ENCODE assay signal across 9 cellular contexts in genomic region chr4:185265942-185266341, GRCh38. TPM values are rescaled to one million over a fixed set of nuclear protein-coding genes. Genes with fewer than 3 reads are reported as not detected.
DNase-seq lines count a peak whose midpoint lies in the region; ATAC-seq and TF ChIP-seq lines count a peak whose summit lies in the region.
"Had no signal": no experiment of that assay in that cellular context is flagged by ENCODE, and none has a peak within 500 bp of the region (broad histone marks: within the 10 kb centered on the region; RNA-seq: fewer than 3 reads in every experiment).

No MANE protein-coding gene starts in this region.

- POLR2A ChIA-PET in PC-9 (lab: Charles Lee; ENCODE audit: unreplicated experiment) = no interaction called here

- no peak overlapping the region for H2AFZ ChIP-seq in PC-9

- peaks cover 15% of the 10 kb centered on the region; the same call in 1 of the 2 replicates for H3F3A ChIP-seq in PC-9 (ENCODE audit: insufficient read depth, low read depth)

- DNase-seq in NOMO-1 treated with dmso at 0.1 percent for 144 hours (lab: John Stamatoyannopoulos, UW; ENCODE audit: unreplicated experiment) = peak; percentile 38
- peak; percentile 4 for DNase-seq in kidney glomerular epithelial cell (lab: John Stamatoyannopoulos, UW)
- no peak for DNase-seq in PC-9
- no peak for DNase-seq in NCI-H2029 (lab: John Stamatoyannopoulos, UW)
- no peak for DNase-seq in esophagus squamous epithelium (lab: John Stamatoyannopoulos, UW)
- no peak for DNase-seq in epidermal melanocyte (ENCODE audit: insufficient read length, low spot score)

- H3K79me2 ChIP-seq in PC-9 (ENCODE audit: low read depth) = no peaks in the 10 kb centered on the region

- BruUV-seq in PC-9 (replicated peaks; lab: Mats Ljungman, UMichigan) = no TSS peak

- TF ChIP-seq POLR2A in esophagus squamous epithelium (IDR thresholded peaks at IDR 0.05) = no peak

- no peaks in the 10 kb centered on the region for H3K36me3 ChIP-seq in PC-9 (ENCODE audit: low read depth)
- H3K36me3 ChIP-seq in esophagus squamous epithelium = peaks cover 0 to 56% (median 0%) of the 10 kb centered on the region in 3 donors
- H3K36me3 ChIP-seq: thoracic aorta had no signal

- H3K9me3 ChIP-seq in PC-9 (ENCODE audit: insufficient read depth, low read depth) (no peaks in the 10 kb centered on the region), esophagus squamous epithelium (no peaks in the 10 kb centered on the region)
- H3K9me3 ChIP-seq: thoracic aorta had no signal

- 46 to 58% methylated on average over 1 of the region's 1 CpG for WGBS in esophagus squamous epithelium, 2 donors

- H3K4me3 ChIP-seq in PC-9 (no peak overlapping the region), esophagus squamous epithelium (no peak overlapping the region)
- H3K4me3 ChIP-seq: thoracic aorta had no signal

- TF ChIP-seq CTCF in PC-9 (conservative IDR thresholded peaks at IDR 0.05) = no peak
- TF ChIP-seq CTCF in esophagus squamous epithelium (IDR thresholded peaks at IDR 0.05) = no peak

- H3K27ac ChIP-seq in PC-9 (no peak overlapping the region), esophagus squamous epithelium (no peak overlapping the region)
- H3K27ac ChIP-seq: thoracic aorta had no signal

- CTCF ChIA-PET in PC-9 (lab: Charles Lee) = no interaction called here

- intact Hi-C loops in PC-9 (cut with micrococcal nuclease; ENCODE audit: unreplicated experiment) = loop anchor here (5.0 kb wide), 1 partner anchor 64 kb away; the partner anchor contains the start of gene CFAP97
- intact Hi-C loops in esophagus squamous epithelium (cut with DNase I) = no loop called here

- H4K20me1 ChIP-seq in PC-9 (ENCODE audit: insufficient read depth) = no peaks in the 10 kb centered on the region

- ATAC-seq in GM18861 (IDR thresholded peaks at IDR 0.05; ENCODE audit: unreplicated experiment) (peak; percentile 88), HG02763 (IDR thresholded peaks at IDR 0.05; ENCODE audit: unreplicated experiment) (peak; percentile 83)

- no peaks in the 10 kb centered on the region for H3K9me2 ChIP-seq in PC-9 (ENCODE audit: insufficient read depth)

- H3K27me3 ChIP-seq in PC-9 (ENCODE audit: insufficient read depth, low read depth) = no peaks in the 10 kb centered on the region
- H3K27me3 ChIP-seq in esophagus squamous epithelium = no peaks in the 10 kb centered on the region

- H3K4me1 ChIP-seq in PC-9 (replicated peaks; ENCODE audit: insufficient read depth) (peaks cover 20% of the 10 kb centered on the region), esophagus squamous epithelium (no peaks in the 10 kb centered on the region)

- no peak overlapping the region for H3K4me2 ChIP-seq in PC-9

RNA-seq across cellular contexts. Expression of gene SNX25, which starts 56.5 kb away (rescaled TPM):
- 18.0 and 20.1 TPM in 2 replicates for total RNA-seq in PC-9 (2021)
- total RNA-seq in esophagus squamous epithelium = 10 to 100 TPM in 1 of 4 donors, 1 to 10 TPM in 3; 5.5 to 18.9 (median 7.5) TPM

Comparison
In these comparisons a context has a peak if more than half of its experiments do, and no peak if none do; other contexts are left out.
1. DNase-seq: peak in NOMO-1 treated with dmso at 0.1 percent for 144 hours (single experiment) and kidney glomerular epithelial cell (single experiment); none in PC-9 (0 of 2), NCI-H2029 (single experiment), esophagus squamous epithelium (single experiment) and epidermal melanocyte (single experiment).